Comparison of ENCODE assay signal across 18 cellular contexts in the genomic region with DNA sequence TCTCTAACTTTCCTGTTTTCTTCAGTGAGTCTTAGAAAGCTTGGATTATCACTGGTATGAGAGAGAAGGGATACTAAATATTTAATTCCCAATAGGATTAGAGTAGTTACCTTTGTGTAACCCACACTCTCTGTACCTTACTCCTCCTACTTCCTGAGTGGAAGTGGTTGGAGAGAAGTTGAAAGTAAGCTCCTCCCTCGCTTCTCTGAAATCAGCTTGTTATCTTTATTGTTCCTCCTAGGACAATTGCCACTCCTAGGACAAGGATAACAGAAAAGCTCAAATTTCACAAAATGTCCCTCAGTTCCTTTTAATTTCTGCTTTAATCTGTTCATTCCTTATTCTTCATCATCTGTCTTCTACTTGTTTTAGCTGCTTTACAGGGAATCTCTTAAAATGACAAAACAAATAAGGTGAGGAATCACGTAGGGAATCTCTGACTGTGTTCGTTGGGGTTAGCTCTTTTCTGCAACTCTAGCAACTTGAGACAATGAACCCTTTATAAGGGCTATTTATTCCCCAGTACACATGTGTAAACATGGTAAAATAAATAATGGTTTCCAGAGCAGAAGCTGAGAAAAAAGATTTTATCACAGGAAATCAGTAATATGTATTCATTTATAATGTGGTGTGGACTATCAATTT. TPM values are rescaled to one million over a fixed set of nuclear protein-coding genes. Genes with fewer than 3 reads are reported as not detected.
A peak's percentile ranks its signal among the peaks of the same experiment; 100 is the strongest.
DNase-seq lines count a peak whose midpoint lies in the region; ATAC-seq and TF ChIP-seq lines count a peak whose summit lies in the region.
"Had no signal": no experiment of that assay in that cellular context is flagged by ENCODE, and none has a peak within 500 bp of the region (broad histone marks: within the 10 kb centered on the region; RNA-seq: fewer than 3 reads in every experiment).

No MANE protein-coding gene starts in this region.

- no peaks in the 10 kb centered on the region for H3K9me3 ChIP-seq in HCT116 (ENCODE audit: control insufficient read depth in 1 of 2, insufficient read depth in 1 of 2, low read depth in 1 of 2, low read length in 2 of 2)
- H3K9me3 ChIP-seq in spleen: no peaks in the 10 kb centered on the region
- H3K9me3 ChIP-seq: gastrocnemius medialis had no signal

- peaks cover 68 to 86% of the 10 kb centered on the region in 2 experiments for H3K36me3 ChIP-seq in HCT116 (ENCODE audit: control insufficient read depth in 1 of 2, insufficient read depth in 2 of 2, low read length in 2 of 2)
- peaks cover 0 to 72% (median 36%) of the 10 kb centered on the region in 6 donors for H3K36me3 ChIP-seq in spleen

- H3K4me3 ChIP-seq in HCT116 (replicated peaks in 1 of 2; ENCODE audit: low read depth in 1 of 2, low read length in 2 of 2): no peak overlapping the region
- H3K4me3 ChIP-seq in dorsolateral prefrontal cortex: peak overlapping the region in 5 of 59 donors; percentile 2 to 23 (median 15)
- no peak overlapping the region for H3K4me3 ChIP-seq in spleen
- H3K4me3 ChIP-seq: gastrocnemius medialis, PC-9 had no signal

- TF ChIP-seq POLR2A in HCT116 (IDR thresholded peaks at IDR 0.05; ENCODE audit: borderline replicate concordance, extremely low read depth, insufficient read depth, insufficient read length) (no peak), spleen (IDR thresholded peaks at IDR 0.05) (no peak)

- H4K20me1 ChIP-seq in HCT116 (ENCODE audit: insufficient read depth): peaks cover 18% of the 10 kb centered on the region; the same call in 1 of the 2 replicates

- POLR2A ChIA-PET in HCT116 (lab: Charles Lee): interaction anchor here (0.6 to 5.1 kb wide), 17 partner anchors 8 to 157 kb away, joined by 3 to 32 read pairs (median 5); partner anchors contain the start of gene ITPRID2
- POLR2A ChIA-PET in activated CD4-positive, alpha-beta memory T cell treated with anti-CD3 and anti-CD28 coated beads, Interleukin-2, amount 10 ng/mL, durations not matched to agents 7 days and 5 days (lab: Charles Lee): interaction anchor here (0.8 to 1.4 kb wide), 3 partner anchors 9 to 110 kb away, joined by 3 read pairs; no protein-coding TSS in a partner anchor

- peaks cover 59% of the 10 kb centered on the region for H3K36me3 Mint-ChIP-seq in activated CD4-positive, alpha-beta memory T cell treated with anti-CD3 and anti-CD28 coated beads, Interleukin-2, amount 10 ng/mL, durations not matched to agents 7 days and 5 days (ENCODE audit: low read depth)

- RAD21 ChIA-PET in HCT116 (lab: Charles Lee; ENCODE audit: low non-redundant PET in 1 of 2, low total read pairs in 2 of 2, uncharacterized antibody in 2 of 2, unreplicated experiment in 2 of 2): interaction anchor here in 1 of 2 experiments (0.7 to 1.1 kb wide), 2 partner anchors 158 to 178 kb away, joined by 4 read pairs; no protein-coding TSS in a partner anchor

- H3K79me2 ChIP-seq in HCT116 (ENCODE audit: insufficient read depth, low read length): peaks cover 100% of the 10 kb centered on the region

- CTCF ChIA-PET in HCT116 (lab: Charles Lee): interaction anchor here (1.4 to 2.6 kb wide), 2 partner anchors 54 to 157 kb away, joined by 5 to 11 read pairs; no protein-coding TSS in a partner anchor
- CTCF ChIA-PET in activated CD4-positive, alpha-beta memory T cell treated with anti-CD3 and anti-CD28 coated beads, Interleukin-2, amount 10 ng/mL, durations not matched to agents 7 days and 5 days (lab: Charles Lee): interaction anchor here (0.6 to 1.4 kb wide), 7 partner anchors 8 to 176 kb away, joined by 3 to 8 read pairs (median 3); no protein-coding TSS in a partner anchor

- ATAC-seq in HCT116: peak; percentile 68
- ATAC-seq in GM19328 (IDR thresholded peaks at IDR 0.05; ENCODE audit: unreplicated experiment): no peak
- ATAC-seq: gastrocnemius medialis had no signal

- DNase-seq in HCT116 (ENCODE audit: low read depth, low spot score) (no peak), M059J (ENCODE audit: low read depth) (peak; percentile 28), dorsolateral prefrontal cortex (no peak), spleen (no peak), NCI-H2171 treated with DMSO at 0.1 percent for 48 hours (lab: John Stamatoyannopoulos, UW) (no peak)
- no peak for DNase-seq in activated CD4-positive, alpha-beta memory T cell treated with anti-CD3 and anti-CD28 coated beads, Interleukin-2, amount 10 ng/mL, durations not matched to agents 7 days and 5 days
- DNase-seq: activated CD4-positive, CD25-positive, alpha-beta regulatory T cell; CD4-positive, alpha-beta T cell; gastrocnemius medialis; H9; KG1; mammary epithelial cell; NCI-H187; NCI-H510A treated with DMSO at 0.1 percent for 48 hours; PC-9; stimulated activated naive CD4-positive, alpha-beta T cell had no signal

- H3K4me1 ChIP-seq in HCT116 (ENCODE audit: control insufficient read depth in 1 of 2, insufficient read depth in 2 of 2, low read length in 2 of 2) (peaks cover 88 to 99% of the 10 kb centered on the region in 2 experiments), spleen (peaks cover 12 to 100% (median 54%) of the 10 kb centered on the region in 6 donors)

- intact Hi-C loops in HCT116 (cut with micrococcal nuclease) (loop anchor here (5.0 kb wide), 1 partner anchor 328 kb away; no protein-coding TSS in a partner anchor), dorsolateral prefrontal cortex (cut with DNase I) (loop anchor here in 1 of 2 donors (5.0 kb wide), 1 partner anchor 158 kb away; no protein-coding TSS in a partner anchor), spleen (cut with DNase I; ENCODE audit: low total_unique reads) (loop anchor here (5.0 kb wide), 1 partner anchor 158 kb away; no protein-coding TSS in a partner anchor)

- H3K9me2 ChIP-seq in HCT116 (ENCODE audit: insufficient read depth): no peaks in the 10 kb centered on the region

- no TSS peak for BruUV-seq in HCT116 (replicated peaks; lab: Mats Ljungman, UMichigan)

- 59 to 74% (median 65%) methylated on average over 3 of the region's 3 CpGs for WGBS in spleen, 5 donors

- H3K9ac ChIP-seq in HCT116 (ENCODE audit: low read length): peak overlapping the region; percentile 18; the same call in 1 of the 2 replicates

- H3K4me3 Mint-ChIP-seq in activated CD4-positive, alpha-beta memory T cell treated with anti-CD3 and anti-CD28 coated beads, Interleukin-2, amount 10 ng/mL, durations not matched to agents 7 days and 5 days: no peak overlapping the region
- H3K4me3 Mint-ChIP-seq: activated naive CD8-positive, alpha-beta T cell; CD4-positive, alpha-beta T cell; H9 had no signal

- H3K27ac ChIP-seq in HCT116 (ENCODE audit: low read depth, low read length) (peak overlapping the region; percentile 99), dorsolateral prefrontal cortex (peak overlapping the region in 50 of 59 donors; percentile 2 to 83 (median 60)), spleen (peak overlapping the region in 5 of 8 donors; percentile 28 to 58 (median 48))
- H3K27ac ChIP-seq: gastrocnemius medialis, PC-9 had no signal

- no peaks in the 10 kb centered on the region for H3K27me3 Mint-ChIP-seq in activated CD4-positive, alpha-beta memory T cell treated with anti-CD3 and anti-CD28 coated beads, Interleukin-2, amount 10 ng/mL, durations not matched to agents 7 days and 5 days
- H3K27me3 Mint-ChIP-seq: activated naive CD8-positive, alpha-beta T cell; CD4-positive, alpha-beta T cell had no signal

- no peaks in the 10 kb centered on the region for H3K27me3 ChIP-seq in HCT116 (ENCODE audit: insufficient read depth, low read length)
- no peaks in the 10 kb centered on the region for H3K27me3 ChIP-seq in dorsolateral prefrontal cortex
- H3K27me3 ChIP-seq in spleen (replicated peaks in 1 of 7): no peaks in the 10 kb centered on the region
- H3K27me3 ChIP-seq: gastrocnemius medialis had no signal

- H2AFZ ChIP-seq in HCT116 (ENCODE audit: low read depth, low read length, poor library complexity, severe bottlenecking): no peak overlapping the region
- H2AFZ ChIP-seq: PC-9 had no signal

- no peaks in the 10 kb centered on the region for H3K9me3 Mint-ChIP-seq in activated CD4-positive, alpha-beta memory T cell treated with anti-CD3 and anti-CD28 coated beads, Interleukin-2, amount 10 ng/mL, durations not matched to agents 7 days and 5 days
- H3K9me3 Mint-ChIP-seq: CD4-positive, alpha-beta T cell; H9 had no signal

- H3K4me2 ChIP-seq in HCT116 (ENCODE audit: low read length): peak overlapping the region; percentile 92; the same call in 1 of the 2 replicates
- H3K4me2 ChIP-seq: PC-9 had no signal

- no peak for TF ChIP-seq CTCF in HCT116 (IDR thresholded peaks at IDR 0.05 in 2 of 3, conservative IDR thresholded peaks at IDR 0.05 in 1 of 3; ENCODE audit: borderline replicate concordance in 1 of 3, insufficient read depth in 1 of 3, low read depth in 2 of 3, low read length in 2 of 3)
- TF ChIP-seq CTCF in dorsolateral prefrontal cortex (IDR thresholded peaks at IDR 0.05 in 54 of 56, conservative IDR thresholded peaks at IDR 0.05 in 2 of 56; ENCODE audit: low read depth in 1 of 56, partially characterized antibody in 56 of 56): no peak
- no peak for TF ChIP-seq CTCF in spleen (IDR thresholded peaks at IDR 0.05 in 8 of 11, conservative IDR thresholded peaks at IDR 0.05 in 3 of 11)

- TF ChIP-seq RAD21 in HCT116 (IDR thresholded peaks at IDR 0.05; ENCODE audit: low read depth): no peak

- H3K27ac Mint-ChIP-seq in activated CD4-positive, alpha-beta memory T cell treated with anti-CD3 and anti-CD28 coated beads, Interleukin-2, amount 10 ng/mL, durations not matched to agents 7 days and 5 days: no peak overlapping the region
- H3K27ac Mint-ChIP-seq: activated naive CD8-positive, alpha-beta T cell; CD4-positive, alpha-beta T cell; H9 had no signal

- peaks cover 26% of the 10 kb centered on the region for H3K4me1 Mint-ChIP-seq in activated CD4-positive, alpha-beta memory T cell treated with anti-CD3 and anti-CD28 coated beads, Interleukin-2, amount 10 ng/mL, durations not matched to agents 7 days and 5 days

TF ChIP-seq in HCT116, 20 proteins besides CTCF, POLR2A, EP300 and RAD21:
- TF ChIP-seq SP1 (IDR thresholded peaks at IDR 0.05; ENCODE audit: low read depth) (peak; percentile 42; the same call in 1 of the 2 replicates), POLR2AphosphoS5 (IDR thresholded peaks at IDR 0.05; ENCODE audit: low read depth, low read length) (peak; percentile 54), FOSL1 (IDR thresholded peaks at IDR 0.05; ENCODE audit: low read depth) (peak; percentile 5; the same call in 1 of the 2 replicates), TCF7L2 (IDR thresholded peaks at IDR 0.05; ENCODE audit: borderline replicate concordance, extremely low read depth, insufficient read depth, insufficient read length) (no peak)

RNA-seq across cellular contexts. Expression of gene ITPRID2, which starts 8.6 kb away (rescaled TPM):
- total RNA-seq in HCT116 (2021; ENCODE audit: unreplicated experiment) (1,605 TPM), dorsolateral prefrontal cortex (100 to 1,000 TPM; 109 to 304 (median 180) TPM), spleen (100 to 1,000 TPM in 6 of 7 donors, 10 to 100 TPM in 1; 97.6 to 230 (median 127) TPM)
- 428 and 446 TPM in 2 replicates for polyA plus RNA-seq in HCT116 (2012)
- 149 and 237 TPM in 2 replicates for total RNA-seq in M059J (2014; rRNA removed; shearing (Covaris generic))
- polyA plus RNA-seq in spleen: 10 to 100 TPM; 18.0 to 34.0 (median 19.5) TPM
- 10 to 100 TPM; 53.0 to 53.2 TPM for total RNA-seq in activated CD4-positive, alpha-beta memory T cell treated with anti-CD3 and anti-CD28 coated beads, Interleukin-2, amount 10 ng/mL, durations not matched to agents 7 days and 5 days

Comparison
In these comparisons a context has a peak if more than half of its experiments do, and no peak if none do; other contexts are left out.
1. H3K27ac ChIP-seq: peak in every context shown above with its lines; median percentile 99 in HCT116; 60 in dorsolateral prefrontal cortex; 48 in spleen.